In the genomic region with DNA sequence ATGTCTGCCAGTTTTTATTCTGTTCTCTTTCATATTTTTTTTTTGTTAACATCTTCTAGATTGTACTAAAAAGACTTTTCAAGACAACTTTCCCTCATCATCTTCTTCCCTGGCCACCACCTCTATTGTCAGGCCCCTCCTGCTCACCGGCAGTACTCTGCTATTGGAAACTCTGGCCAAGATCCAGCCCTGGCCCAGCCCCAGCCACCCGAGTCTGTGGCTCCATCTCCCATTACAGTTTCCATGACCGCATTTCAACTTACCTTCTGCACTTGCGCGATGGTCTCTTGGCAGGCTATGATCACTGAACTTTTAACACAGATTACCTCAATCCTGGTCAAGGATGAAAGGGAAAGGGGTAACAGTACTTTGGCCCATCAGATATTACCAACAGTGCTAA, we compare ENCODE assay signal across 19 cellular contexts.
DNase-seq lines count a peak whose midpoint lies in the region; ATAC-seq and TF ChIP-seq lines count a peak whose summit lies in the region.
"Had no signal": no experiment of that assay in that cellular context is flagged by ENCODE, and none has a peak within 500 bp of the region (broad histone marks: within the 10 kb centered on the region; RNA-seq: fewer than 3 reads in every experiment).

No MANE protein-coding gene starts in this region.

- H3K36me3 ChIP-seq in gastroesophageal sphincter (no peaks in the 10 kb centered on the region), thoracic aorta (no peaks in the 10 kb centered on the region)

- no peak overlapping the region for H3K4me3 ChIP-seq in gastroesophageal sphincter
- H3K4me3 ChIP-seq in thoracic aorta, result peak overlapping the region; percentile 41
- H3K4me3 ChIP-seq: GM23248 had no signal

- H3K27ac ChIP-seq in gastroesophageal sphincter (no peak overlapping the region), thoracic aorta (peak overlapping the region in 1 of 2 donors; percentile 4)
- H3K27ac ChIP-seq: GM23248 had no signal

- H3K9me3 ChIP-seq in gastroesophageal sphincter (no peaks in the 10 kb centered on the region), thoracic aorta (no peaks in the 10 kb centered on the region)

- TF ChIP-seq POLR2A in gastroesophageal sphincter (IDR thresholded peaks at IDR 0.05), result no peak

- WGBS in gastroesophageal sphincter (ENCODE audit: low coverage in 1 of 2), 2 donors, result 48 to 69% methylated on average over 5 of the region's 5 CpGs

- peak; percentile 43 for DNase-seq in Right ventricle myocardium superior
- no peak for DNase-seq in Right ventricle myocardium inferior (ENCODE audit: missing footprints)
- peak; percentile 51 for DNase-seq in NCI-H2029 (lab: John Stamatoyannopoulos, UW)
- DNase-seq in thoracic aorta (ENCODE audit: low spot score), result no peak
- no peak for DNase-seq in germinal center (ENCODE audit: low spot score)
- DNase-seq in activated CD4-positive, alpha-beta T cell treated with anti-CD3 and anti-CD28 coated beads for 4 hours, result no peak
- DNase-seq in NCI-H510A (lab: John Stamatoyannopoulos, UW), result no peak
- DNase-seq: 8988T, GM23248, H7, Karpas-422, NCI-H1092, NCI-H1436 treated with DMSO at 0.1 percent for 48 hours, NCI-H187 treated with DMSO at 0.1 percent for 48 hours, NCI-H446 treated with DMSO at 0.1 percent for 48 hours, NCI-H526 treated with DMSO at 0.1 percent for 48 hours, OCI-M1 had no signal

- TF ChIP-seq EP300 in gastroesophageal sphincter (IDR thresholded peaks at IDR 0.05), result no peak

- H3K27me3 ChIP-seq in gastroesophageal sphincter (no peaks in the 10 kb centered on the region), thoracic aorta (replicated peaks; ENCODE audit: insufficient read depth) (no peaks in the 10 kb centered on the region)

- intact Hi-C loops in Right ventricle myocardium superior (cut with DNase I) (no loop called here), Right ventricle myocardium inferior (cut with DNase I) (no loop called here)

- TF ChIP-seq CTCF in gastroesophageal sphincter (IDR thresholded peaks at IDR 0.05) (no peak), thoracic aorta (IDR thresholded peaks at IDR 0.05) (no peak)

- ATAC-seq in Right ventricle myocardium superior (ENCODE audit: poor library complexity), result no peak
- no peak for ATAC-seq in Right ventricle myocardium inferior
- peak; percentile 31 for ATAC-seq in gastroesophageal sphincter
- peak; percentile 64 for ATAC-seq in thoracic aorta (ENCODE audit: insufficient number of reproducible peaks, low FRiP score, low read depth)
- ATAC-seq: HepG2 had no signal

- no peaks in the 10 kb centered on the region for H3K4me1 ChIP-seq in gastroesophageal sphincter
- H3K4me1 ChIP-seq in thoracic aorta (ENCODE audit: control insufficient read depth in 1 of 2, low read depth in 2 of 2), result peaks cover 0 to 12% of the 10 kb centered on the region in 2 donors

Comparison
In these comparisons a context has a peak if more than half of its experiments do, and no peak if none do; other contexts are left out.
1. DNase-seq: peak in Right ventricle myocardium superior (single experiment) and NCI-H2029 (single experiment); none in Right ventricle myocardium inferior (single experiment), thoracic aorta (single experiment), germinal center (single experiment), activated CD4-positive, alpha-beta T cell treated with anti-CD3 and anti-CD28 coated beads for 4 hours (0 of 2) and NCI-H510A (single experiment).
2. ATAC-seq: peak in gastroesophageal sphincter (single experiment) and thoracic aorta (single experiment); none in Right ventricle myocardium superior (single experiment) and Right ventricle myocardium inferior (single experiment).